ENCODE assay signal across 15 cellular contexts in the genomic region with DNA sequence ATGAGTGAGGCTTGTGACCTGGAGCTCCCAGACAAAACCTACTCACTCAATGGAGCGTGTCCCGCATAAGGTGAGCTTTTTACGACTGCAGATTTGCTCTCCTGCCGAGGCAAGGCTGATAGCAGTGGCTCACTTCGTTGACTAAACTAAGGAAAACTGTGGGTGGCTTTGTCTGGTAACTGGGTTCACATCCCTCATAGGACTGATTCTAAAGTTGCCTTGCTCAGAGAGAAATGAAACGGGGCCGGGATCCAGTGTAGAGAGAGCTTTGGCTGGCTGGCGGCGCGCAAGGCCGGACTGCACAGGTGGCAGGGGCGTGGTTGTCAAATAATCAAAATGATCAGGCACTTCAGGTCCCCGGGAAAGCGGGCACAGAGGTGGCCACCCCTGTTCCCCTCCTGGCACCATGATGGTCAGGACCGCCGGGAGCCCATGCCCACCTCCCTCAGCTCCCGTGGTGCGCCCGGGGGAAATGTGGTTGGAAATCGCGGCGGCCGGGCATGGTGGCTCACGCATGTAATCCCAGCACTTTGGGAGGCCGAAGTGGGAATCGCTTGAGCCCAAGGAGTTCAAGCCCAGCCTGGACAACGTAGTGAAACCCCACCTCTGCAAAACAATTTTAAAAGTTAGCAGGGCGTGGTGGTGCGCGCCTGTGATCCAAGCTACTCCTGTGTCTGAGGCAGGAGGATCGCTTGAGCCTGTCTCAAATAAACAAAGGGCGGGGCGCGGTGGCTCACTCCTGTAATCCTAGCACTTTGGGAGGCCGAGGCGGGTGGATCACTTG. TPM values are rescaled to one million over a fixed set of nuclear protein-coding genes. Genes with fewer than 3 reads are reported as not detected.
DNase-seq lines count a peak whose midpoint lies in the region; ATAC-seq, FAIRE-seq and TF ChIP-seq lines count a peak whose summit lies in the region.
"Had no signal": no experiment of that assay in that cellular context is flagged by ENCODE, and none has a peak within 500 bp of the region (broad histone marks: within the 10 kb centered on the region; RNA-seq: fewer than 3 reads in every experiment).

No MANE protein-coding gene starts in this region.

- no peaks in the 10 kb centered on the region for H3K9me3 ChIP-seq in A549
- H3K9me3 ChIP-seq in endodermal cell (ENCODE audit: control insufficient read depth, low read length): no peaks in the 10 kb centered on the region
- H3K9me3 ChIP-seq: esophagus squamous epithelium had no signal

- H3K4me3 ChIP-seq in A549 (peak overlapping the region; percentile 51), endodermal cell (ENCODE audit: low read length) (no peak overlapping the region)
- H3K4me3 ChIP-seq: esophagus squamous epithelium had no signal

- no peaks in the 10 kb centered on the region for H3K9me3 Mint-ChIP-seq in endodermal cell

- H3K4me3 Mint-ChIP-seq in endodermal cell: peak overlapping the region; percentile 26

- ATAC-seq in A549 (peak; percentile 7 to 11; a peak in 4 of 6 replicates), GM19463 (IDR thresholded peaks at IDR 0.05; ENCODE audit: unreplicated experiment) (no peak)
- ATAC-seq: activated CD4-positive, CD25-positive, alpha-beta regulatory T cell treated with anti-CD3 and anti-CD28 coated beads, Interleukin-2, amount 50 U/mL, for 24 hours; Right ventricle myocardium inferior had no signal

- no peak for FAIRE-seq in A549 (lab: Jason Lieb, UNC)

- H3K4me2 ChIP-seq in A549: peak overlapping the region; percentile 100

- no peak overlapping the region for H3K9ac ChIP-seq in endodermal cell (ENCODE audit: extremely low read depth, low read length, poor library complexity, severe bottlenecking)

- H3K36me3 Mint-ChIP-seq in endodermal cell (ENCODE audit: low read depth): no peaks in the 10 kb centered on the region

- no peaks in the 10 kb centered on the region for H3K36me3 ChIP-seq in endodermal cell (ENCODE audit: control insufficient read depth, insufficient read depth, low read length)
- H3K36me3 ChIP-seq: esophagus squamous epithelium had no signal

- peak overlapping the region; percentile 60 to 90 for H3K27ac ChIP-seq in A549
- H3K27ac ChIP-seq in endodermal cell (ENCODE audit: low read depth, low read length): no peak overlapping the region
- H3K27ac ChIP-seq: esophagus squamous epithelium had no signal

- peaks cover 19% of the 10 kb centered on the region for H3K27me3 Mint-ChIP-seq in endodermal cell (ENCODE audit: insufficient read depth)

- TF ChIP-seq EP300 in A549 (IDR thresholded peaks at IDR 0.05): no peak

- POLR2A ChIA-PET in A549 (lab: Yijun Ruan, JAX): interaction anchor here (0.5 to 5.8 kb wide), 10 partner anchors 9 to 192 kb away, joined by 3 to 43 read pairs (median 6); a partner anchor contains a TSS

- 3% methylated on average over 35 of the region's 36 CpGs for WGBS in A549 (ENCODE audit: missing lambda C conversion rate)
- 93 to 95% methylated on average over 30 to 36 of the region's 36 CpGs for WGBS in endodermal cell (ENCODE audit: insufficient coverage in 1 of 2, insufficient read length in 1 of 2), 2 experiments

- TF ChIP-seq RAD21 in A549 (conservative IDR thresholded peaks at IDR 0.05 in 1 of 2, IDR thresholded peaks at IDR 0.05 in 1 of 2): no peak

- peaks cover 3% of the 10 kb centered on the region; the same call in 2 of the 3 replicates for H3K4me1 ChIP-seq in A549
- no peaks in the 10 kb centered on the region for H3K4me1 ChIP-seq in endodermal cell (ENCODE audit: control insufficient read depth, insufficient read depth, low read length)

- no peak for TF ChIP-seq POLR2A in A549 (IDR thresholded peaks at IDR 0.05; ENCODE audit: low read length)

- H3K27ac Mint-ChIP-seq in endodermal cell: no peak overlapping the region

- H3K27me3 ChIP-seq in endodermal cell (ENCODE audit: control insufficient read depth, insufficient read depth, low read length, poor library complexity, severe bottlenecking): peaks cover 9% of the 10 kb centered on the region

- DNase-seq in A549 (ENCODE audit: low read depth in 1 of 2, low spot score in 1 of 2): peak; percentile 59 to 81
- peak; percentile 60 for DNase-seq in COLO668 (lab: John Stamatoyannopoulos, UW; ENCODE audit: unreplicated experiment)
- peak; percentile 44 for DNase-seq in NCI-H345 treated with DMSO at 0.1 percent for 48 hours (lab: John Stamatoyannopoulos, UW; ENCODE audit: unreplicated experiment)
- no peak for DNase-seq in endodermal cell
- DNase-seq in stimulated activated naive CD4-positive, alpha-beta T cell (lab: John Stamatoyannopoulos, UW): no peak
- no peak for DNase-seq in stimulated activated CD4-positive, alpha-beta T cell treated with anti-CD3 and anti-CD28 coated beads, Interleukin-4, amount 100 ng/mL, for 4 hours
- no peak for DNase-seq in UCSD-AML1 (lab: John Stamatoyannopoulos, UW; ENCODE audit: unreplicated experiment)
- DNase-seq: activated effector memory CD4-positive, alpha-beta T cell treated with anti-CD3 and anti-CD28 coated beads, Interleukin-2, amount 50 U/mL, for 16 hours; COR-L47; esophagus squamous epithelium; NCI-H2029 had no signal

- CTCF ChIA-PET in A549 (lab: Yijun Ruan, JAX): interaction anchor here (0.9 to 4.5 kb wide), 5 partner anchors 11 to 30 kb away, joined by 3 to 40 read pairs (median 10); no protein-coding TSS in a partner anchor

- TF ChIP-seq CTCF in A549 (IDR thresholded peaks at IDR 0.05): no peak
- TF ChIP-seq CTCF in endodermal cell (conservative IDR thresholded peaks at IDR 0.05): no peak

- H3K4me1 Mint-ChIP-seq in endodermal cell: peaks cover 3% of the 10 kb centered on the region

TF ChIP-seq in A549, 52 proteins besides CTCF, POLR2A, EP300 and RAD21:
- TF ChIP-seq, protein P1, sequence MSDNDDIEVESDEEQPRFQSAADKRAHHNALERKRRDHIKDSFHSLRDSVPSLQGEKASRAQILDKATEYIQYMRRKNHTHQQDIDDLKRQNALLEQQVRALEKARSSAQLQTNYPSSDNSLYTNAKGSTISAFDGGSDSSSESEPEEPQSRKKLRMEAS (IDR thresholded peaks at IDR 0.05): peak; percentile 9; the same call in 1 of the 2 replicates
- TF ChIP-seq ZC3H11A (IDR thresholded peaks at IDR 0.05) (no peak), FOSB (CRISPR knock-in tag; IDR thresholded peaks at IDR 0.05) (no peak), KDM1A (IDR thresholded peaks at IDR 0.05; ENCODE audit: low read depth) (peak; percentile 86; the same call in 1 of the 2 replicates), HDAC2 (IDR thresholded peaks at IDR 0.05) (0 out of 2 replicates have a peak, but pooled peaks have one; percentile 23), CHD4 (IDR thresholded peaks at IDR 0.05; ENCODE audit: borderline replicate concordance) (peak; percentile 97)

RNA-seq across cellular contexts. Expression of a gene that starts 26.6 kb away (rescaled TPM):
- polyA plus RNA-seq in A549 (2011; rRNA removed) (1.3 and 1.6 TPM in 2 replicates), A549 (2017; fragmentation: RNase III; extraction: RNeasy Plus Mini Kit Qiagen cat#74134 plus additional on column Dnase treatment) (0.20 to 0.34 TPM (median 0.31 TPM) in 3 replicates)
- 0.63 and 1.1 TPM in 2 replicates for polyA plus RNA-seq in A549 (2012; cell fraction: cytosol; rRNA removed)
- 1.1 and 1.3 TPM in 2 replicates for polyA plus RNA-seq in A549 (2012; cell fraction: nucleus; rRNA removed)
- polyA minus RNA-seq in A549 (2011; rRNA and poly(A)+ RNA removed): 3.2 and 4.6 TPM in 2 replicates
- under 1 TPM in 1 of 2 donors, not detected in 1; 0.29 TPM for total RNA-seq in endodermal cell
- not detected for polyA plus RNA-seq in endodermal cell (2013, experiment 1 of 2)
- not detected for polyA plus RNA-seq in endodermal cell (2013, experiment 2 of 2)
- total RNA-seq: esophagus squamous epithelium, mesenteric fat pad, Right ventricle myocardium inferior had no signal

RNA-seq across cellular contexts. Expression of a gene that starts 26.6 kb away (rescaled TPM):
- polyA plus RNA-seq in A549 (2011; rRNA removed) (0.72 and 1.8 TPM in 2 replicates), A549 (2017; fragmentation: RNase III; extraction: RNeasy Plus Mini Kit Qiagen cat#74134 plus additional on column Dnase treatment) (5.9 to 6.2 TPM (median 6.1 TPM) in 3 replicates)
- 0.79 and 1.8 TPM in 2 replicates for polyA plus RNA-seq in A549 (2012; cell fraction: cytosol; rRNA removed)
- polyA plus RNA-seq in A549 (2012; cell fraction: nucleus; rRNA removed): 2.2 and 2.3 TPM in 2 replicates
- polyA minus RNA-seq in A549 (2011; rRNA and poly(A)+ RNA removed): 2.4 and 3.4 TPM in 2 replicates
- total RNA-seq in endodermal cell: 1 to 10 TPM; 5.1 to 6.3 TPM
- 11.4 TPM for polyA plus RNA-seq in endodermal cell (2013, experiment 1 of 2)
- 10.5 TPM for polyA plus RNA-seq in endodermal cell (2013, experiment 2 of 2)

RNA-seq across cellular contexts. Expression of a gene that starts 49.0 kb away (rescaled TPM):
- polyA plus RNA-seq in A549 (2011; rRNA removed) (3.1 and 4.3 TPM in 2 replicates), A549 (2017; fragmentation: RNase III; extraction: RNeasy Plus Mini Kit Qiagen cat#74134 plus additional on column Dnase treatment) (8.5 to 9.6 TPM (median 9.2 TPM) in 3 replicates)
- polyA plus RNA-seq in A549 (2012; cell fraction: cytosol; rRNA removed): 14.1 and 22.4 TPM in 2 replicates
- 19.0 and 35.0 TPM in 2 replicates for polyA plus RNA-seq in A549 (2012; cell fraction: nucleus; rRNA removed)
- 2.6 and 3.3 TPM in 2 replicates for polyA minus RNA-seq in A549 (2011; rRNA and poly(A)+ RNA removed)
- total RNA-seq in endodermal cell: 10 to 100 TPM; 15.4 to 18.3 TPM
- polyA plus RNA-seq in endodermal cell (2013, experiment 1 of 2): 19.4 TPM
- 17.3 TPM for polyA plus RNA-seq in endodermal cell (2013, experiment 2 of 2)

Comparison
In these comparisons a context has a peak if more than half of its experiments do, and no peak if none do; other contexts are left out.
1. DNase-seq: peak in A549 (2 of 2), COLO668 (single experiment) and NCI-H345 treated with DMSO at 0.1 percent for 48 hours (single experiment); none in endodermal cell (single experiment), stimulated activated naive CD4-positive, alpha-beta T cell (0 of 6), stimulated activated CD4-positive, alpha-beta T cell treated with anti-CD3 and anti-CD28 coated beads, Interleukin-4, amount 100 ng/mL, for 4 hours (0 of 2) and UCSD-AML1 (single experiment).